Comparison of ENCODE assay signal across 8 cellular contexts in genomic region chr2:12715878-12716249, GRCh38. TPM values are rescaled to one million over a fixed set of nuclear protein-coding genes. Genes with fewer than 3 reads are reported as not detected.
DNase-seq lines count a peak whose midpoint lies in the region; ATAC-seq and TF ChIP-seq lines count a peak whose summit lies in the region.

No MANE protein-coding gene starts in this region.

- no peaks in the 10 kb centered on the region for H3K36me3 Mint-ChIP-seq in activated naive CD8-positive, alpha-beta T cell treated with anti-CD3 and anti-CD28 coated beads, Interleukin-2, amount 50 U/mL, for 24 hours (ENCODE audit: low read depth)

- H3K9me3 ChIP-seq in left ventricle myocardium inferior (replicated peaks), result no peaks in the 10 kb centered on the region
- H3K9me3 ChIP-seq in psoas muscle, result no peaks in the 10 kb centered on the region
- no peaks in the 10 kb centered on the region for H3K9me3 ChIP-seq in vagina

- intact Hi-C loops in left ventricle myocardium inferior (cut with micrococcal nuclease), result loop anchor here (10.0 kb wide), 1 partner anchor 301 kb away; no protein-coding TSS in a partner anchor
- intact Hi-C loops in psoas muscle (cut with DNase I), result loop anchor here (1.0 to 10.0 kb wide), 4 partner anchors 211 to 887 kb away; no protein-coding TSS in a partner anchor
- intact Hi-C loops in vagina (cut with DNase I), result loop anchor here (5.0 to 10.0 kb wide), 4 partner anchors 101 to 851 kb away; no protein-coding TSS in a partner anchor

- 17 to 29% (median 19%) methylated on average over 10 of the region's 10 CpGs for WGBS in psoas muscle, 3 donors

- H3K4me1 ChIP-seq in left ventricle myocardium inferior (peaks cover 70% of the 10 kb centered on the region), psoas muscle (peaks cover 23% of the 10 kb centered on the region), vagina (peaks cover 29% of the 10 kb centered on the region)

- TF ChIP-seq CTCF in LNCAP (IDR thresholded peaks at IDR 0.05) (peak; percentile 13; the same call in 1 of the 2 replicates), left ventricle myocardium inferior (IDR thresholded peaks at IDR 0.05; ENCODE audit: borderline replicate concordance) (peak; percentile 67), psoas muscle (IDR thresholded peaks at IDR 0.05) (peak; percentile 47), vagina (IDR thresholded peaks at IDR 0.05) (peak in 2 of 3 experiments; percentile 22 to 46)

- H3K27ac Mint-ChIP-seq in activated naive CD8-positive, alpha-beta T cell treated with anti-CD3 and anti-CD28 coated beads, Interleukin-2, amount 50 U/mL, for 24 hours, result peak overlapping the region; percentile 92

- TF ChIP-seq POLR2A in vagina (IDR thresholded peaks at IDR 0.05), result no peak

- H3K4me3 ChIP-seq in left ventricle myocardium inferior (peak overlapping the region; percentile 96), psoas muscle (peak overlapping the region; percentile 90), vagina (peak overlapping the region; percentile 73 to 75)

- H3K27ac ChIP-seq in left ventricle myocardium inferior (replicated peaks) (peak overlapping the region; percentile 99), psoas muscle (peak overlapping the region; percentile 91), vagina (peak overlapping the region; percentile 81)

- DNase-seq in activated gamma-delta T cell treated with Interleukin-2 at 50 U/mL for 16 hours, result peak; percentile 76
- no peak for DNase-seq in activated gamma-delta T cell (lab: John Stamatoyannopoulos, UW)
- DNase-seq in SKM-1 (lab: John Stamatoyannopoulos, UW; ENCODE audit: unreplicated experiment), result peak; percentile 69
- peak; percentile 83 for DNase-seq in activated naive CD8-positive, alpha-beta T cell treated with anti-CD3 and anti-CD28 coated beads, Interleukin-2, amount 50 U/mL, for 24 hours
- DNase-seq in left ventricle myocardium inferior, result peak; percentile 77
- peak; percentile 66 to 85 for DNase-seq in psoas muscle
- no peak for DNase-seq in vagina (ENCODE audit: extremely low spot score in 2 of 2)

- H3K4me1 Mint-ChIP-seq in activated naive CD8-positive, alpha-beta T cell treated with anti-CD3 and anti-CD28 coated beads, Interleukin-2, amount 50 U/mL, for 24 hours, result peaks cover 40% of the 10 kb centered on the region

- H3K27me3 ChIP-seq in left ventricle myocardium inferior (ENCODE audit: low read depth) (no peaks in the 10 kb centered on the region), psoas muscle (ENCODE audit: insufficient read depth in 3 of 3, low read length in 2 of 3) (no peaks in the 10 kb centered on the region), vagina (no peaks in the 10 kb centered on the region)

- peak; percentile 39 for ATAC-seq in activated naive CD8-positive, alpha-beta T cell treated with anti-CD3 and anti-CD28 coated beads, Interleukin-2, amount 50 U/mL, for 24 hours
- peak; percentile 41 to 51 (median 43) for ATAC-seq in psoas muscle

- no peaks in the 10 kb centered on the region for H3K9me3 Mint-ChIP-seq in activated naive CD8-positive, alpha-beta T cell treated with anti-CD3 and anti-CD28 coated beads, Interleukin-2, amount 50 U/mL, for 24 hours

- H3K4me3 Mint-ChIP-seq in activated naive CD8-positive, alpha-beta T cell treated with anti-CD3 and anti-CD28 coated beads, Interleukin-2, amount 50 U/mL, for 24 hours, result peak overlapping the region; percentile 93

- H3K36me3 ChIP-seq in left ventricle myocardium inferior (no peaks in the 10 kb centered on the region), psoas muscle (ENCODE audit: insufficient read depth in 1 of 2, low read depth in 1 of 2) (no peaks in the 10 kb centered on the region), vagina (no peaks in the 10 kb centered on the region)

- peaks cover 2% of the 10 kb centered on the region for H3K27me3 Mint-ChIP-seq in activated naive CD8-positive, alpha-beta T cell treated with anti-CD3 and anti-CD28 coated beads, Interleukin-2, amount 50 U/mL, for 24 hours

RNA-seq across cellular contexts. Expression of gene TRIB2, which starts 0.9 kb away (rescaled TPM):
- 31.1 TPM for total RNA-seq in left ventricle myocardium inferior
- total RNA-seq in psoas muscle, result 10 to 100 TPM in 2 of 4 donors, 1 to 10 TPM in 2; 9.0 to 12.5 (median 11.1) TPM
- polyA plus RNA-seq in psoas muscle, result 10 to 100 TPM in 2 of 3 donors, 1 to 10 TPM in 1; 6.8 to 18.0 (median 14.3) TPM
- total RNA-seq in vagina, result 64.8 TPM

Comparison
In these comparisons a context has a peak if more than half of its experiments do, and no peak if none do; other contexts are left out.
1. DNase-seq: peak in activated gamma-delta T cell treated with Interleukin-2 at 50 U/mL for 16 hours (single experiment), SKM-1 (single experiment), activated naive CD8-positive, alpha-beta T cell treated with anti-CD3 and anti-CD28 coated beads, Interleukin-2, amount 50 U/mL, for 24 hours (single experiment), left ventricle myocardium inferior (single experiment) and psoas muscle (2 of 2); none in activated gamma-delta T cell (single experiment) and vagina (0 of 2).
2. CTCF ChIP-seq: peak in every context shown above with its lines; median percentile 67 in left ventricle myocardium inferior; 47 in psoas muscle; 34 in vagina; 13 in LNCAP.
3. Peak in every context shown above with its lines, with median percentiles within 50 percentile points of each other: H3K27ac ChIP-seq and H3K4me3 ChIP-seq.